19 cellular contexts compared by ENCODE assay signal in the genomic region with DNA sequence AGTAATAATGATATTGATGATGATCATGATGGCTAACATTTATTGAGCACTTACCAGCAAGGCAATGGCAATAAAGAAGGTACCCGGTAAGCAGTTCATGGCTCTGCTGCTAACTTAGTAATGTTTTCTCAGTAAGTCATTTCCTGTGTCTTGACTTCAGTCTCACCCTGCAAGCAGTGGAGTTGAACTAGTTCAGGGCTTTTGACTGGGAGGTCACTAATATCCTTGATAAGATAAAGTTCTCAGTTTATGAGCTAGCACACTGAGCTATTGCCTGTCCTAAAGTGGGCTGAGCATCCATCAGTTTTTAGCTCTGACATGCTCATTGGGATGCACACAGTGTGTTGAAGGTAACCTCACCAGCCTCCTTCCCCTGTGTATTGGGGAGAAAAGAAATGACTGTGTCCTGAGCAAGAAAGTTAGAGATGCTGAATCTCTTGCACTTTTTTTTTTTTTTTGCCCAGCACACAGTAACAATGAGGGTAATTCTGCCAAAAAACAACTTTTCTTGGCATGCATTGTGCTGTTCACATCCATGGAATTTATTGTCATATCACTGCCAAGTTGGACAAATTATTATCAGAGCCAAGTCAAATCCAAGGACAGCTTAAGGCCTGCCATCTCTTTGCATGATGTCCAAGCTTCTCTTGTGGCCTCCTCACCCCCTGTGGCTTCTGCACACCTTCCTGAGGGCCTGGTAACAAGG. TPM values are rescaled to one million over a fixed set of nuclear protein-coding genes. Genes with fewer than 3 reads are reported as not detected.
DNase-seq lines count a peak whose midpoint lies in the region; ATAC-seq, FAIRE-seq and TF ChIP-seq lines count a peak whose summit lies in the region.
"Had no signal": no experiment of that assay in that cellular context is flagged by ENCODE, and none has a peak within 500 bp of the region (broad histone marks: within the 10 kb centered on the region; RNA-seq: fewer than 3 reads in every experiment).

No MANE protein-coding gene starts in this region.

- no peaks in the 10 kb centered on the region for H3K9me3 ChIP-seq in keratinocyte (ENCODE audit: control insufficient read depth, low read depth, low read length)
- no peaks in the 10 kb centered on the region; the same call in 1 of the 2 replicates for H3K9me3 ChIP-seq in HAP-1
- H3K9me3 ChIP-seq: adrenal gland, Caco-2, tibial artery had no signal

- peak; percentile 76 for FAIRE-seq in keratinocyte (lab: Jason Lieb, UNC)
- FAIRE-seq: GM19239 had no signal

- TF ChIP-seq CTCF in HFFc6 (IDR thresholded peaks at IDR 0.05) (no peak), astrocyte of the cerebellum (IDR thresholded peaks at IDR 0.05; ENCODE audit: low read depth, low read length, missing control alignments) (no peak), keratinocyte (optimal IDR thresholded peaks at IDR 0.05 in 1 of 3, IDR thresholded peaks at IDR 0.05 in 1 of 3, conservative IDR thresholded peaks at IDR 0.05 in 1 of 3; ENCODE audit: extremely low read depth in 1 of 3, insufficient read depth in 2 of 3, low read length in 3 of 3) (no peak)

- H3K4me1 ChIP-seq in ACC112 (ENCODE audit: control insufficient read depth, insufficient read depth, low read length, unreplicated experiment) (peaks cover 43% of the 10 kb centered on the region), keratinocyte (ENCODE audit: control insufficient read depth, extremely low read depth, insufficient read depth, low read length) (peaks cover 57% of the 10 kb centered on the region), HAP-1 (no peaks in the 10 kb centered on the region)

- H3K36me3 Mint-ChIP-seq in HFFc6 (ENCODE audit: low read depth) = peaks cover 14% of the 10 kb centered on the region

- H3K27me3 Mint-ChIP-seq in HFFc6 (ENCODE audit: insufficient read depth) = peaks cover 1% of the 10 kb centered on the region; the same call in 1 of the 2 replicates
- H3K27me3 Mint-ChIP-seq: activated CD4-positive, alpha-beta memory T cell treated with anti-CD3 and anti-CD28 coated beads, Interleukin-2, amount 10 ng/mL, durations not matched to agents 7 days and 5 days had no signal

- dilution Hi-C loops in keratinocyte (cut with MboI; ENCODE audit: extremely low pct_ligation_motif_present, low sequenced_read_pairs) = no loop called here

- no peak overlapping the region for H3K27ac Mint-ChIP-seq in HFFc6
- H3K27ac Mint-ChIP-seq: activated CD4-positive, alpha-beta memory T cell treated with anti-CD3 and anti-CD28 coated beads, Interleukin-2, amount 10 ng/mL, durations not matched to agents 7 days and 5 days; nephron progenitor cell had no signal

- H3K4me3 Mint-ChIP-seq in HFFc6 = no peak overlapping the region
- H3K4me3 Mint-ChIP-seq: activated CD4-positive, alpha-beta memory T cell treated with anti-CD3 and anti-CD28 coated beads, Interleukin-2, amount 10 ng/mL, durations not matched to agents 7 days and 5 days; nephron progenitor cell had no signal

- H3K4me3 ChIP-seq in ACC112 (ENCODE audit: low read depth, low read length) = no peak overlapping the region
- H3K4me3 ChIP-seq in astrocyte of the cerebellum (ENCODE audit: low read depth, low read length) = no peak overlapping the region
- no peak overlapping the region for H3K4me3 ChIP-seq in keratinocyte (ENCODE audit: control insufficient read depth in 2 of 3, extremely low read depth in 1 of 3, insufficient read depth in 2 of 3, low read depth in 1 of 3, low read length in 3 of 3)
- no peak overlapping the region for H3K4me3 ChIP-seq in HAP-1
- H3K4me3 ChIP-seq: adrenal gland, SK-N-MC, tibial artery had no signal

- H3K27me3 ChIP-seq in ACC112 (ENCODE audit: insufficient read depth, low read length) = no peaks in the 10 kb centered on the region
- H3K27me3 ChIP-seq in keratinocyte (ENCODE audit: control insufficient read depth, extremely low read depth, insufficient read depth, low read length) = no peaks in the 10 kb centered on the region
- no peaks in the 10 kb centered on the region for H3K27me3 ChIP-seq in HAP-1 (ENCODE audit: low read depth)
- H3K27me3 ChIP-seq: adrenal gland, tibial artery had no signal

- peaks cover 44% of the 10 kb centered on the region for H3K4me1 Mint-ChIP-seq in HFFc6 (ENCODE audit: low read depth)

- ATAC-seq in HG03095 (IDR thresholded peaks at IDR 0.05; ENCODE audit: unreplicated experiment) = no peak
- no peak for ATAC-seq in GM21786 (IDR thresholded peaks at IDR 0.05; ENCODE audit: unreplicated experiment)
- no peak for ATAC-seq in GM18868 (IDR thresholded peaks at IDR 0.05; ENCODE audit: unreplicated experiment)
- ATAC-seq: esophagus mucosa had no signal

- H4K20me1 ChIP-seq in keratinocyte (ENCODE audit: control insufficient read depth, extremely low read depth, insufficient read depth, low read length) = no peaks in the 10 kb centered on the region

- H3K79me2 ChIP-seq in ACC112 (ENCODE audit: control insufficient read depth, insufficient read depth, low read length, unreplicated experiment) = no peaks in the 10 kb centered on the region
- H3K79me2 ChIP-seq in keratinocyte (ENCODE audit: control insufficient read depth, insufficient read depth, low read length) = no peaks in the 10 kb centered on the region

- peak overlapping the region; percentile 48 for H3K27ac ChIP-seq in ACC112 (ENCODE audit: low read depth, low read length)
- H3K27ac ChIP-seq in keratinocyte (ENCODE audit: control insufficient read depth, insufficient read depth, low read length) = peak overlapping the region; percentile 30
- H3K27ac ChIP-seq: adrenal gland, SK-N-MC, tibial artery had no signal

- in situ Hi-C loops in astrocyte of the cerebellum (cut with HindIII; ENCODE audit: low sequenced_read_pairs) (no loop called here), HAP-1 (cut with MboI; ENCODE audit: low sequenced_read_pairs) (no loop called here)

- H3K36me3 ChIP-seq in ACC112 (ENCODE audit: insufficient read depth, low read length) (no peaks in the 10 kb centered on the region), keratinocyte (ENCODE audit: control insufficient read depth in 2 of 2, extremely low read depth in 1 of 2, insufficient read depth in 2 of 2, low read length in 2 of 2) (no peaks in the 10 kb centered on the region), HAP-1 (replicated peaks) (no peaks in the 10 kb centered on the region)
- H3K36me3 ChIP-seq: adrenal gland, tibial artery had no signal

- H2AFZ ChIP-seq in ACC112 (ENCODE audit: low read length, unreplicated experiment) (no peak overlapping the region), keratinocyte (ENCODE audit: control insufficient read depth, low read length) (no peak overlapping the region)

- H3K9me3 Mint-ChIP-seq in HFFc6 = peaks cover 7% of the 10 kb centered on the region
- H3K9me3 Mint-ChIP-seq: activated CD4-positive, alpha-beta memory T cell treated with anti-CD3 and anti-CD28 coated beads, Interleukin-2, amount 10 ng/mL, durations not matched to agents 7 days and 5 days; nephron progenitor cell had no signal

- H3K9ac ChIP-seq in keratinocyte (ENCODE audit: control insufficient read depth, extremely low read depth, insufficient read depth, low read length) = no peak overlapping the region

- peak; percentile 21 for DNase-seq in HFFc6
- DNase-seq in astrocyte of the cerebellum (ENCODE audit: low read depth) = peak; percentile 71
- DNase-seq in keratinocyte (ENCODE audit: low read depth, low spot score) = no peak
- no peak for DNase-seq in HAP-1 (ENCODE audit: low spot score in 2 of 2)
- DNase-seq: activated CD4-positive, alpha-beta memory T cell treated with anti-CD3 and anti-CD28 coated beads, Interleukin-2, amount 10 ng/mL, durations not matched to agents 7 days and 5 days; Caco-2; cortex of kidney; mesenchymal stem cell; NCI-H1092; nephron progenitor cell; tibial artery had no signal

- peak overlapping the region; percentile 1 for H3K4me2 ChIP-seq in keratinocyte (ENCODE audit: control insufficient read depth, extremely low read depth, insufficient read depth, low read depth, low read length)

- H3K9me1 ChIP-seq in keratinocyte (ENCODE audit: control insufficient read depth, extremely low read depth, insufficient read depth, low read length) = no peaks in the 10 kb centered on the region

RNA-seq across cellular contexts. Expression of a gene that starts 55.5 kb away (rescaled TPM):
- 10 to 100 TPM; 80.3 to 93.2 (median 83.8) TPM for total RNA-seq in HFFc6 (2021; fragmentation: NEBNext Ultra II Directional; extraction: Animal tissue kit (Norgen Biotek cat#: 25700))
- 109 to 151 TPM (median 124 TPM) in 3 replicates for polyA plus RNA-seq in keratinocyte
- polyA plus RNA-seq in keratinocyte (2011; ENCODE audit: low read depth) = 1,390 TPM
- polyA plus RNA-seq in keratinocyte (2011; cell fraction: cytosol; rRNA removed) = 126 and 131 TPM in 2 replicates
- polyA plus RNA-seq in keratinocyte (2011; cell fraction: nucleus; rRNA removed) = 339 and 428 TPM in 2 replicates
- 154 and 570 TPM in 2 replicates for polyA plus RNA-seq in keratinocyte (2012; ENCODE audit: low replicate concordance)
- polyA minus RNA-seq in keratinocyte = 14.5 to 23.3 TPM (median 21.1 TPM) in 3 replicates
- polyA minus RNA-seq in keratinocyte (2011; cell fraction: cytosol; rRNA and poly(A)+ RNA removed) = 74.4 TPM
- 88.8 and 96.5 TPM in 2 replicates for polyA minus RNA-seq in keratinocyte (2011; cell fraction: nucleus; rRNA and poly(A)+ RNA removed)

Comparison
In these comparisons a context has a peak if more than half of its experiments do, and no peak if none do; other contexts are left out.
1. DNase-seq: peak in HFFc6 (single experiment) and astrocyte of the cerebellum (single experiment); none in keratinocyte (single experiment) and HAP-1 (0 of 2).